Comparison of ENCODE assay signal across 11 cellular contexts in genomic region chr4:105058177-105058812, GRCh38.
DNase-seq lines count a peak whose midpoint lies in the region; ATAC-seq, FAIRE-seq and TF ChIP-seq lines count a peak whose summit lies in the region.
"Had no signal": no experiment of that assay in that cellular context is flagged by ENCODE, and none has a peak within 500 bp of the region (broad histone marks: within the 10 kb centered on the region; RNA-seq: fewer than 3 reads in every experiment).

No MANE protein-coding gene starts in this region.

- H3K36me3 ChIP-seq in GM06990 (ENCODE audit: control insufficient read depth, insufficient read depth, low read length): no peaks in the 10 kb centered on the region
- no peaks in the 10 kb centered on the region for H3K36me3 ChIP-seq in astrocyte (ENCODE audit: insufficient read depth, low read length)
- H3K36me3 ChIP-seq in neutrophil: no peaks in the 10 kb centered on the region

- H3K27ac Mint-ChIP-seq in astrocyte (ENCODE audit: unreplicated experiment): peak overlapping the region; percentile 37
- H3K27ac Mint-ChIP-seq in CD4-positive, alpha-beta T cell: no peak overlapping the region

- FAIRE-seq in astrocyte (lab: Jason Lieb, UNC): no peak
- FAIRE-seq: HTR-8/SVneo had no signal

- no peaks in the 10 kb centered on the region for H4K20me1 ChIP-seq in astrocyte (ENCODE audit: insufficient read depth, low read length)

- H3K27me3 ChIP-seq in GM06990 (replicated peaks; ENCODE audit: control insufficient read depth, insufficient read depth, low read length): no peaks in the 10 kb centered on the region
- H3K27me3 ChIP-seq in astrocyte (ENCODE audit: insufficient read depth, low read length): no peaks in the 10 kb centered on the region
- no peaks in the 10 kb centered on the region for H3K27me3 ChIP-seq in neutrophil
- H3K27me3 ChIP-seq in CD4-positive, alpha-beta T cell (ENCODE audit: control insufficient read depth, insufficient read depth, low read length): no peaks in the 10 kb centered on the region

- no peaks in the 10 kb centered on the region for H3K36me3 Mint-ChIP-seq in astrocyte (ENCODE audit: low read depth, unreplicated experiment)
- H3K36me3 Mint-ChIP-seq in CD4-positive, alpha-beta T cell (ENCODE audit: low read depth): no peaks in the 10 kb centered on the region

- H3K4me2 ChIP-seq in astrocyte (ENCODE audit: low read length): no peak overlapping the region

- DNase-seq in GM06990 (ENCODE audit: extremely low read depth, insufficient read length) (peak; percentile 64), KBM-7 (peak; percentile 63), astrocyte (ENCODE audit: low read depth) (peak; percentile 95)
- DNase-seq in CD4-positive, alpha-beta T cell: no peak
- DNase-seq: effector CD4-positive, alpha-beta T cell; NCI-H2081 had no signal

- H3K27me3 Mint-ChIP-seq in astrocyte (ENCODE audit: low read depth, unreplicated experiment): no peaks in the 10 kb centered on the region
- H3K27me3 Mint-ChIP-seq in CD4-positive, alpha-beta T cell: no peaks in the 10 kb centered on the region

- no peaks in the 10 kb centered on the region for H3K79me2 ChIP-seq in astrocyte (ENCODE audit: insufficient read depth, low read length)

- H2AFZ ChIP-seq in astrocyte (ENCODE audit: low read depth, low read length): no peak overlapping the region

- H3K4me3 Mint-ChIP-seq in astrocyte (ENCODE audit: unreplicated experiment): no peak overlapping the region
- H3K4me3 Mint-ChIP-seq in CD4-positive, alpha-beta T cell: no peak overlapping the region

- POLR2A ChIA-PET in CD4-positive, alpha-beta T cell (lab: Charles Lee): no interaction called here

- TF ChIP-seq CTCF in GM06990 (IDR thresholded peaks at IDR 0.05; ENCODE audit: insufficient read depth, low read length, poor library complexity, severe bottlenecking) (no peak), astrocyte (IDR thresholded peaks at IDR 0.05; ENCODE audit: insufficient read depth, low read depth, low read length) (no peak), neutrophil (IDR thresholded peaks at IDR 0.05) (no peak)
- no peak for TF ChIP-seq CTCF in CD4-positive, alpha-beta T cell (IDR thresholded peaks at IDR 0.05)

- H3K4me1 ChIP-seq in astrocyte (ENCODE audit: insufficient read depth, low read length): peaks cover 19% of the 10 kb centered on the region
- peaks cover 73% of the 10 kb centered on the region in 2 experiments for H3K4me1 ChIP-seq in neutrophil (ENCODE audit: control insufficient read depth in 1 of 2, insufficient read depth in 1 of 2, low read depth in 1 of 2, low read length in 1 of 2)

- H3K9me3 Mint-ChIP-seq in astrocyte (ENCODE audit: unreplicated experiment): no peaks in the 10 kb centered on the region
- H3K9me3 Mint-ChIP-seq in CD4-positive, alpha-beta T cell: no peaks in the 10 kb centered on the region

- H3K9ac ChIP-seq in astrocyte (ENCODE audit: low read length): no peak overlapping the region

- H3K4me1 Mint-ChIP-seq in astrocyte (ENCODE audit: low read depth, unreplicated experiment): peaks cover 21% of the 10 kb centered on the region
- peaks cover 15% of the 10 kb centered on the region for H3K4me1 Mint-ChIP-seq in CD4-positive, alpha-beta T cell (ENCODE audit: low read depth)

- H3K4me3 ChIP-seq in GM06990 (replicated peaks; ENCODE audit: low read depth, low read length): no peak overlapping the region
- no peak overlapping the region for H3K4me3 ChIP-seq in astrocyte (ENCODE audit: insufficient read depth, low read depth, low read length)
- peak overlapping the region; percentile 28 to 33 for H3K4me3 ChIP-seq in neutrophil (ENCODE audit: low read depth in 1 of 2, low read length in 1 of 2)
- H3K4me3 ChIP-seq: SK-N-MC had no signal

- CTCF ChIA-PET in CD4-positive, alpha-beta T cell (lab: Charles Lee): no interaction called here

- ATAC-seq in CD4-positive, alpha-beta T cell (ENCODE audit: poor library complexity): no peak
- ATAC-seq in GM18519 (IDR thresholded peaks at IDR 0.05; ENCODE audit: low FRiP score, unreplicated experiment) (no peak), HG03469 (IDR thresholded peaks at IDR 0.05; ENCODE audit: unreplicated experiment) (no peak)

- in situ Hi-C loops in KBM-7 (cut with MboI; ENCODE audit: low pct_unique_long_range_greater_than_20kb, low sequenced_read_pairs): no loop called here

- intact Hi-C loops in CD4-positive, alpha-beta T cell (cut with DNase I, micrococcal nuclease): no loop called here

- peak overlapping the region; percentile 34 for H3K27ac ChIP-seq in astrocyte (ENCODE audit: low read depth, low read length)
- peak overlapping the region; percentile 97 for H3K27ac ChIP-seq in neutrophil
- H3K27ac ChIP-seq in CD4-positive, alpha-beta T cell (ENCODE audit: low read depth, low read length): no peak overlapping the region
- H3K27ac ChIP-seq: SK-N-MC had no signal

- H3K9me3 ChIP-seq in astrocyte (ENCODE audit: insufficient read depth, low read depth, low read length) (no peaks in the 10 kb centered on the region), neutrophil (no peaks in the 10 kb centered on the region)
- no peaks in the 10 kb centered on the region for H3K9me3 ChIP-seq in CD4-positive, alpha-beta T cell (ENCODE audit: control insufficient read depth, low read length)

Comparison
In these comparisons a context has a peak if more than half of its experiments do, and no peak if none do; other contexts are left out.
1. DNase-seq: peak in GM06990 (single experiment), KBM-7 (single experiment) and astrocyte (single experiment); none in CD4-positive, alpha-beta T cell (0 of 10).
2. H3K4me3 ChIP-seq: peak in neutrophil (2 of 2); none in GM06990 (single experiment) and astrocyte (single experiment).